In the genomic region with DNA sequence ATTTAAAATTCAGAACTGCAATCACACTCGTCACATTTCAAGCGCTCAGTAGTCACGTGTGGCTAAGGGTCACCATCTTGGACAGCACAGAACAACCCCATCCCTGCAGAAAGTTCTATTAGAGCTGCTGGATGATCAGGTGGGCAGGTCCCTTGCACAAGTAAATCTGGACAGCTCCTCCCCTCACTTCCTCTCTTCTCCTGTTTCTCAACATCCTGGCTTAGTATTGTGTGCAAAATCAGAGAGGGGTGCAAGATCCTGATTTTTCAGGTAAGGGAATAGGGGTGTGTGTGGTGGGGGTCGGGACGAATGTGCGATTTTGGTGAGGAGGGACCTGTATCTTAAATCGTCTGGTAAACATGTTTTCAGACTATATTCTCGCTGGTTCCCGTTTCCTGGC, we compare ENCODE assay signal across 10 cellular contexts. TPM values are rescaled to one million over a fixed set of nuclear protein-coding genes. Genes with fewer than 3 reads are reported as not detected.
A peak's percentile ranks its signal among the peaks of the same experiment; 100 is the strongest.
DNase-seq lines count a peak whose midpoint lies in the region; ATAC-seq and TF ChIP-seq lines count a peak whose summit lies in the region.
"Had no signal": no experiment of that assay in that cellular context is flagged by ENCODE, and none has a peak within 500 bp of the region (broad histone marks: within the 10 kb centered on the region; RNA-seq: fewer than 3 reads in every experiment).

TSS of gene GIMAP4 (plus strand) at position 223 of the 400 bp plus-strand sequence. CDS start 2,512 bp downstream, outside the sequence.

- H3K36me3 ChIP-seq in Peyer's patch = peaks cover 0 to 1% (median 0%) of the 10 kb centered on the region in 3 donors

- H3K4me3 Mint-ChIP-seq in endothelial cell (ENCODE audit: unreplicated experiment) = peak within 1 kb of the TSS; percentile 56
- peak within 1 kb of the TSS; percentile 96 for H3K4me3 Mint-ChIP-seq in natural killer cell

- ATAC-seq in natural killer cell (peak; percentile 52 to 63 (median 58)), GM18498 (IDR thresholded peaks at IDR 0.05; ENCODE audit: unreplicated experiment) (no peak)

- H3K9me3 ChIP-seq in Peyer's patch = no peaks in the 10 kb centered on the region

- intact Hi-C loops in natural killer cell (cut with micrococcal nuclease) = loop anchor here (2.0 to 5.0 kb wide), 4 partner anchors 52 to 190 kb away; partner anchors contain the start of genes GIMAP5, GIMAP6 and GIMAP7

- H3K4me3 ChIP-seq in Peyer's patch = peak within 1 kb of the TSS; percentile 29 to 52 (median 46)

- TF ChIP-seq POLR2A in Peyer's patch (IDR thresholded peaks at IDR 0.05) = no peak

- no peaks in the 10 kb centered on the region for H3K4me1 ChIP-seq in Peyer's patch

- H3K36me3 Mint-ChIP-seq in endothelial cell (ENCODE audit: low read depth, unreplicated experiment) (peaks cover 21% of the 10 kb centered on the region), natural killer cell (peaks cover 53% of the 10 kb centered on the region)

- peaks cover 47% of the 10 kb centered on the region for H3K4me1 Mint-ChIP-seq in endothelial cell (ENCODE audit: unreplicated experiment)
- peaks cover 69 to 80% of the 10 kb centered on the region in 2 donors for H3K4me1 Mint-ChIP-seq in natural killer cell

- peak within 1 kb of the TSS; percentile 61 to 83 (median 70) for H3K27ac ChIP-seq in Peyer's patch

- no peaks in the 10 kb centered on the region for H3K27me3 ChIP-seq in Peyer's patch

- H3K27ac Mint-ChIP-seq in endothelial cell (ENCODE audit: unreplicated experiment) (no peak within 1 kb of the TSS), natural killer cell (peak within 1 kb of the TSS; percentile 90 to 95)

- peaks cover 5% of the 10 kb centered on the region for H3K27me3 Mint-ChIP-seq in endothelial cell (ENCODE audit: unreplicated experiment)
- H3K27me3 Mint-ChIP-seq in natural killer cell (ENCODE audit: low read depth in 2 of 2) = no peaks in the 10 kb centered on the region

- TF ChIP-seq CTCF in Peyer's patch (IDR thresholded peaks at IDR 0.05) (no peak), endothelial cell (IDR thresholded peaks at IDR 0.05; ENCODE audit: unreplicated experiment) (no peak), natural killer cell (IDR thresholded peaks at IDR 0.05) (no peak)

- peaks cover 6% of the 10 kb centered on the region for H3K9me3 Mint-ChIP-seq in endothelial cell (ENCODE audit: unreplicated experiment)
- peaks cover 7 to 15% of the 10 kb centered on the region in 2 donors for H3K9me3 Mint-ChIP-seq in natural killer cell

- DNase-seq in Ammon's horn (ENCODE audit: low spot score) = peak; percentile 63
- DNase-seq in Peyer's patch = peak in 1 of 3 donors; percentile 30
- no peak for DNase-seq in endothelial cell (ENCODE audit: low spot score)
- no peak for DNase-seq in natural killer cell
- DNase-seq in middle frontal gyrus (ENCODE audit: extremely low spot score, low spot score) = no peak
- DNase-seq in cerebellar cortex (ENCODE audit: low spot score) = no peak
- no peak for DNase-seq in NCI-H1417 treated with DMSO at 0.1 percent for 48 hours (lab: John Stamatoyannopoulos, UW)
- DNase-seq: C1 segment of cervical spinal cord, foreskin melanocyte had no signal

RNA-seq across cellular contexts. Expression of gene GIMAP4, which starts in this region (rescaled TPM):
- total RNA-seq in Peyer's patch (10 to 100 TPM in 2 of 4 donors, 1 to 10 TPM in 2; 5.1 to 38.0 (median 14.6) TPM), endothelial cell (ENCODE audit: unreplicated experiment) (6.4 TPM), natural killer cell (100 to 1,000 TPM; 105 to 215 (median 124) TPM)
